16 cellular contexts compared by ENCODE assay signal in the genomic region with DNA sequence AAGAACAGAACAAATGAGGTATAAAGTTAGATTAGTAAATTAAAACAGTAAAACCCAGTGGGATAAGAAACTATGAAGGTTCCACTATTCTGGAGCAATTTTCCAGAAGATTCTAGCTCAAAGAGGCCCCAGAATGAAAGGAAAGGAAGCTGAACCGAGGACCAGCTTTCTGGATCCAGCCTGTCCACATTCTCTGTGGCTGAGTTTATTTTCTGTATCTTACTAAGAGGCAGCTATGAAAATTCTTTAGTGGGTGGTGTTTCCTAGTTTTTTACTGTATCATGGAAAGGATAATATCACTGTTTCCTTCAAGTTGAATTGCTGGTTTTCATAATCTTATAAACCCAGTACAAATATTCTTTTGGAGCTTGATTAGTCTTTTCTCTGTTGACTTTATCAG. TPM values are rescaled to one million over a fixed set of nuclear protein-coding genes. Genes with fewer than 3 reads are reported as not detected.
A peak's percentile ranks its signal among the peaks of the same experiment; 100 is the strongest.
DNase-seq lines count a peak whose midpoint lies in the region; ATAC-seq and TF ChIP-seq lines count a peak whose summit lies in the region.
"Had no signal": no experiment of that assay in that cellular context is flagged by ENCODE, and none has a peak within 500 bp of the region (broad histone marks: within the 10 kb centered on the region; RNA-seq: fewer than 3 reads in every experiment).

No MANE protein-coding gene starts in this region.

- intact Hi-C loops in CD14-positive monocyte (cut with micrococcal nuclease): no loop called here
- intact Hi-C loops in naive thymus-derived CD4-positive, alpha-beta T cell (cut with micrococcal nuclease): loop anchor here in 1 of 2 donors (1.0 kb wide), 1 partner anchor 12 kb away; the partner anchor contains the start of gene DAPP1

- no peak overlapping the region for H2AK5ac ChIP-seq in trophoblast cell (ENCODE audit: low read length)

- H3K27ac ChIP-seq in RWPE2 (ENCODE audit: poor library complexity, severe bottlenecking) (peak overlapping the region; percentile 36), trophoblast cell (ENCODE audit: low read depth, low read length) (no peak overlapping the region)
- no peak overlapping the region for H3K27ac ChIP-seq in naive thymus-derived CD4-positive, alpha-beta T cell (ENCODE audit: low read depth, low read length)

- H2BK5ac ChIP-seq in trophoblast cell (ENCODE audit: low read depth, low read length, poor library complexity): no peak overlapping the region

- H2AFZ ChIP-seq in trophoblast cell (ENCODE audit: insufficient read depth, low read length, poor library complexity): no peak overlapping the region

- H2BK120ac ChIP-seq in trophoblast cell (ENCODE audit: insufficient read depth, low read length, poor library complexity): no peak overlapping the region

- H4K12ac ChIP-seq in trophoblast cell (ENCODE audit: low read depth, low read length): no peak overlapping the region

- H3K4me1 ChIP-seq in RWPE2 (ENCODE audit: insufficient read depth, poor library complexity, severe bottlenecking) (peaks cover 50% of the 10 kb centered on the region), trophoblast cell (ENCODE audit: control insufficient read depth in 1 of 2, insufficient read depth in 2 of 2, low read length in 2 of 2) (peaks cover 0 to 1% of the 10 kb centered on the region in 2 experiments)
- H3K4me1 ChIP-seq in naive thymus-derived CD4-positive, alpha-beta T cell (ENCODE audit: control insufficient read depth in 2 of 2, insufficient read depth in 2 of 2, low read length in 2 of 2): no peaks in the 10 kb centered on the region

- no peak overlapping the region for H3K4me3 ChIP-seq in RWPE2 (ENCODE audit: severe bottlenecking)
- no peak overlapping the region for H3K4me3 ChIP-seq in epithelial cell of esophagus (ENCODE audit: low read length)
- H3K4me3 ChIP-seq in trophoblast cell (ENCODE audit: low read depth, low read length): no peak overlapping the region
- no peak overlapping the region for H3K4me3 ChIP-seq in naive thymus-derived CD4-positive, alpha-beta T cell (ENCODE audit: low read length)

- no peaks in the 10 kb centered on the region for H3K79me1 ChIP-seq in trophoblast cell (ENCODE audit: low read length)

- peaks cover 7% of the 10 kb centered on the region; the same call in 1 of the 2 replicates for H3K36me3 ChIP-seq in RWPE2 (ENCODE audit: low read depth)
- no peaks in the 10 kb centered on the region for H3K36me3 ChIP-seq in trophoblast cell (ENCODE audit: control insufficient read depth in 1 of 2, insufficient read depth in 2 of 2, low read length in 2 of 2)
- H3K36me3 ChIP-seq in naive thymus-derived CD4-positive, alpha-beta T cell (ENCODE audit: control insufficient read depth in 2 of 3, insufficient read depth in 3 of 3, low read length in 3 of 3): no peaks in the 10 kb centered on the region

- H3K18ac ChIP-seq in trophoblast cell (ENCODE audit: low read length): no peak overlapping the region

- no peak overlapping the region for H3K9ac ChIP-seq in trophoblast cell (ENCODE audit: low read length)

- H3K4me3 Mint-ChIP-seq in CD14-positive monocyte: no peak overlapping the region
- no peak overlapping the region for H3K4me3 Mint-ChIP-seq in naive thymus-derived CD4-positive, alpha-beta T cell

- H3K4me1 Mint-ChIP-seq in CD14-positive monocyte: peaks cover 56% of the 10 kb centered on the region
- peaks cover 16 to 64% (median 45%) of the 10 kb centered on the region in 7 donors for H3K4me1 Mint-ChIP-seq in naive thymus-derived CD4-positive, alpha-beta T cell

- no peak overlapping the region for H2BK12ac ChIP-seq in trophoblast cell (ENCODE audit: low read length)

- no peak for DNase-seq in CD14-positive monocyte (ENCODE audit: low spot score)
- DNase-seq in RWPE2 (ENCODE audit: low spot score): no peak
- DNase-seq in epithelial cell of esophagus (ENCODE audit: low read depth): peak; percentile 64
- peak; percentile 74 to 82 for DNase-seq in trophoblast cell
- no peak for DNase-seq in naive thymus-derived CD4-positive, alpha-beta T cell
- no peak for DNase-seq in NCI-H510A treated with DMSO at 0.1 percent for 48 hours (lab: John Stamatoyannopoulos, UW)
- DNase-seq: COR-L47, KG1, NCI-H1048, NCI-H1436 treated with DMSO at 0.1 percent for 48 hours, NCI-H2081 treated with DMSO at 0.1 percent for 48 hours, NCI-H524, SHP77 treated with DMSO at 0.1 percent for 48 hours had no signal

- no CpG with 5 or more reads among the region's 1 CpG for WGBS in trophoblast cell (ENCODE audit: extremely low coverage, insufficient coverage, insufficient read length)

- peaks cover 21 to 31% of the 10 kb centered on the region in 2 donors for H3K36me3 Mint-ChIP-seq in CD14-positive monocyte
- peaks cover 6 to 25% (median 20%) of the 10 kb centered on the region in 5 donors for H3K36me3 Mint-ChIP-seq in naive thymus-derived CD4-positive, alpha-beta T cell

- no peaks in the 10 kb centered on the region for H3K79me2 ChIP-seq in trophoblast cell (ENCODE audit: control insufficient read depth, insufficient read depth, low read length, poor library complexity)

- H3K9me3 Mint-ChIP-seq in CD14-positive monocyte: no peaks in the 10 kb centered on the region
- H3K9me3 Mint-ChIP-seq in naive thymus-derived CD4-positive, alpha-beta T cell: peaks cover 0 to 5% (median 0%) of the 10 kb centered on the region in 11 donors

- peak overlapping the region in 5 of 7 donors; percentile 39 to 82 (median 55) for H3K27ac Mint-ChIP-seq in CD14-positive monocyte
- no peak overlapping the region for H3K27ac Mint-ChIP-seq in naive thymus-derived CD4-positive, alpha-beta T cell

- ATAC-seq in RWPE2 (ENCODE audit: low read depth) (peak; percentile 39; the same call in 1 of the 3 replicates), GM21447 (IDR thresholded peaks at IDR 0.05; ENCODE audit: unreplicated experiment) (no peak)
- ATAC-seq in naive thymus-derived CD4-positive, alpha-beta T cell: no peak
- ATAC-seq: HepG2 had no signal

- no peak overlapping the region for H3K14ac ChIP-seq in trophoblast cell (ENCODE audit: low read length)

- no peaks in the 10 kb centered on the region for H3K27me3 Mint-ChIP-seq in CD14-positive monocyte (ENCODE audit: low read depth in 3 of 3)
- H3K27me3 Mint-ChIP-seq in naive thymus-derived CD4-positive, alpha-beta T cell: no peaks in the 10 kb centered on the region

- CTCF ChIA-PET in naive thymus-derived CD4-positive, alpha-beta T cell (lab: Charles Lee): no interaction called here

- TF ChIP-seq CTCF in CD14-positive monocyte (IDR thresholded peaks at IDR 0.05): no peak
- TF ChIP-seq CTCF in RWPE2 (IDR thresholded peaks at IDR 0.05; ENCODE audit: poor library complexity, severe bottlenecking): no peak
- no peak for TF ChIP-seq CTCF in epithelial cell of esophagus (IDR thresholded peaks at IDR 0.05; ENCODE audit: insufficient read depth, low read depth, low read length, missing control alignments)

- no peak overlapping the region for H4K8ac ChIP-seq in trophoblast cell (ENCODE audit: low read depth, low read length)

- H3K4ac ChIP-seq in trophoblast cell (ENCODE audit: low read depth, low read length): no peak overlapping the region

- no peaks in the 10 kb centered on the region for H3K27me3 ChIP-seq in RWPE2 (ENCODE audit: insufficient read depth, poor library complexity, severe bottlenecking)
- no peaks in the 10 kb centered on the region for H3K27me3 ChIP-seq in trophoblast cell (ENCODE audit: insufficient read depth, low read length)
- no peaks in the 10 kb centered on the region for H3K27me3 ChIP-seq in naive thymus-derived CD4-positive, alpha-beta T cell (ENCODE audit: control insufficient read depth in 2 of 2, insufficient read depth in 2 of 2, low read length in 2 of 2)

- H3K4me2 ChIP-seq in trophoblast cell (ENCODE audit: low read length): no peak overlapping the region

- no peak overlapping the region for H4K91ac ChIP-seq in trophoblast cell (ENCODE audit: low read depth, low read length)

- H3K9me3 ChIP-seq in RWPE2 (ENCODE audit: severe bottlenecking) (no peaks in the 10 kb centered on the region), trophoblast cell (ENCODE audit: insufficient read depth, low read depth, low read length) (no peaks in the 10 kb centered on the region)
- no peaks in the 10 kb centered on the region for H3K9me3 ChIP-seq in naive thymus-derived CD4-positive, alpha-beta T cell (ENCODE audit: control insufficient read depth in 2 of 3, low read length in 3 of 3)

- H3K23ac ChIP-seq in trophoblast cell (ENCODE audit: low read length): no peak overlapping the region

- POLR2A ChIA-PET in naive thymus-derived CD4-positive, alpha-beta T cell (lab: Charles Lee): interaction anchor here (0.9 kb wide), 1 partner anchor 52 kb away, joined by 4 read pairs; no protein-coding TSS in a partner anchor

RNA-seq across cellular contexts. Expression of gene DAPP1, which starts 11.8 kb away (rescaled TPM):
- polyA plus RNA-seq in CD14-positive monocyte: 100 to 1,000 TPM in 1 of 2 donors, 10 to 100 TPM in 1; 87.2 to 125 TPM
- polyA plus RNA-seq in trophoblast cell (2013): 5.7 and 7.0 TPM in 2 replicates
- 10 to 100 TPM; 10.9 to 49.6 (median 20.7) TPM for total RNA-seq in naive thymus-derived CD4-positive, alpha-beta T cell
- polyA plus RNA-seq in naive thymus-derived CD4-positive, alpha-beta T cell: 10 to 100 TPM; 17.7 to 23.2 TPM
- total RNA-seq: H1, HepG2 had no signal
- polyA plus RNA-seq: H1, HepG2 had no signal

Comparison
In these comparisons a context has a peak if more than half of its experiments do, and no peak if none do; other contexts are left out.
1. DNase-seq: peak in epithelial cell of esophagus (single experiment) and trophoblast cell (2 of 2); none in CD14-positive monocyte (single experiment), RWPE2 (single experiment), naive thymus-derived CD4-positive, alpha-beta T cell (0 of 9) and NCI-H510A treated with DMSO at 0.1 percent for 48 hours (single experiment).
2. H3K27ac Mint-ChIP-seq: peak in CD14-positive monocyte (5 of 7); none in naive thymus-derived CD4-positive, alpha-beta T cell (0 of 9).